8 cellular contexts compared by ENCODE assay signal in genomic region chr7:100132697-100133137, GRCh38. TPM values are rescaled to one million over a fixed set of nuclear protein-coding genes. Genes with fewer than 3 reads are reported as not detected.
DNase-seq lines count a peak whose midpoint lies in the region; TF ChIP-seq lines count a peak whose summit lies in the region.

No MANE protein-coding gene starts in this region.

- H3K27ac ChIP-seq in 22Rv1 (no peak overlapping the region), esophagus muscularis mucosa (replicated peaks in 1 of 4) (no peak overlapping the region), uterus (no peak overlapping the region)

- TF ChIP-seq CTCF in 22Rv1 (IDR thresholded peaks at IDR 0.05) = peak; percentile 96
- TF ChIP-seq CTCF in GM12873 (IDR thresholded peaks at IDR 0.05; ENCODE audit: insufficient read depth, low read depth, low read length, missing control alignments) = peak; percentile 99
- TF ChIP-seq CTCF in esophagus muscularis mucosa (IDR thresholded peaks at IDR 0.05) = peak; percentile 74 to 80 (median 75)
- TF ChIP-seq CTCF in nephron (IDR thresholded peaks at IDR 0.05; ENCODE audit: unreplicated experiment in 3 of 3) = peak; percentile 75 to 89 (median 85)
- TF ChIP-seq CTCF in uterus (IDR thresholded peaks at IDR 0.05) = peak; percentile 64 to 85 (median 73)

- intact Hi-C loops in esophagus muscularis mucosa (cut with DNase I) (loop anchor here (5.0 kb wide), 1 partner anchor 85 kb away; the partner anchor contains the start of gene PVRIG), uterus (cut with DNase I; ENCODE audit: low total_unique reads) (no loop called here)

- no peaks in the 10 kb centered on the region for H3K36me3 ChIP-seq in esophagus muscularis mucosa
- H3K36me3 ChIP-seq in uterus = no peaks in the 10 kb centered on the region

- no peaks in the 10 kb centered on the region for H3K9me3 Mint-ChIP-seq in nephron

- no peak for TF ChIP-seq POLR2A in esophagus muscularis mucosa (IDR thresholded peaks at IDR 0.05; ENCODE audit: low read depth)
- TF ChIP-seq POLR2A in uterus (IDR thresholded peaks at IDR 0.05) = no peak

- H3K9me3 ChIP-seq in esophagus muscularis mucosa (no peaks in the 10 kb centered on the region), uterus (no peaks in the 10 kb centered on the region)

- H3K4me1 Mint-ChIP-seq in nephron = peaks cover 12% of the 10 kb centered on the region

- peaks cover 0 to 3% (median 0%) of the 10 kb centered on the region in 4 donors for H3K27me3 ChIP-seq in esophagus muscularis mucosa
- no peaks in the 10 kb centered on the region for H3K27me3 ChIP-seq in uterus

- H3K4me3 ChIP-seq in esophagus muscularis mucosa = no peak overlapping the region
- H3K4me3 ChIP-seq in uterus = no peak overlapping the region

- peak; percentile 59 for DNase-seq in HK-2 (ENCODE audit: unreplicated experiment)
- peak; percentile 82 for DNase-seq in NOMO-1 treated with DMSO at 0.1 percent for 48 hours (lab: John Stamatoyannopoulos, UW; ENCODE audit: unreplicated experiment)
- DNase-seq in activated T-cell treated with anti-CD3 and anti-CD28 coated beads for 1 hour (ENCODE audit: low read depth) = peak; percentile 52
- no peak for DNase-seq in esophagus muscularis mucosa (ENCODE audit: extremely low spot score)
- peak; percentile 53 to 58 for DNase-seq in uterus

- WGBS in esophagus muscularis mucosa = 17% methylated on average over 3 of the region's 3 CpGs

- no peaks in the 10 kb centered on the region for H3K36me3 Mint-ChIP-seq in nephron (ENCODE audit: low read depth)

- peak overlapping the region in 1 of 3 experiments; percentile 5 for H3K27ac Mint-ChIP-seq in nephron

- peaks cover 8% of the 10 kb centered on the region for H3K27me3 Mint-ChIP-seq in nephron (ENCODE audit: low read depth)

- H3K4me3 Mint-ChIP-seq in nephron = peak overlapping the region in 1 of 3 experiments; percentile 1

- TF ChIP-seq EP300 in esophagus muscularis mucosa (IDR thresholded peaks at IDR 0.05) = no peak

- H3K4me1 ChIP-seq in esophagus muscularis mucosa (peaks cover 12 to 26% (median 21%) of the 10 kb centered on the region in 4 donors), uterus (peaks cover 0 to 3% of the 10 kb centered on the region in 2 donors)

RNA-seq across cellular contexts. Expression of gene MBLAC1, which starts 6.0 kb away (rescaled TPM):
- 1 to 10 TPM; 3.1 to 8.8 (median 5.0) TPM for total RNA-seq in esophagus muscularis mucosa
- total RNA-seq in uterus = 10 to 100 TPM in 1 of 4 donors, 1 to 10 TPM in 3; 1.3 to 12.4 (median 4.6) TPM

RNA-seq across cellular contexts. Expression of gene CNPY4, which starts 13.3 kb away (rescaled TPM):
- 10 to 100 TPM in 3 of 4 donors, 1 to 10 TPM in 1; 8.3 to 16.2 (median 13.3) TPM for total RNA-seq in esophagus muscularis mucosa
- total RNA-seq in uterus = 10 to 100 TPM in 2 of 4 donors, 1 to 10 TPM in 1, not detected in 1; 3.3 to 53.6 (median 24.7) TPM

RNA-seq across cellular contexts. Expression of gene TAF6, which starts 13.6 kb away (rescaled TPM):
- total RNA-seq in esophagus muscularis mucosa (10 to 100 TPM; 48.5 to 92.1 (median 77.8) TPM), uterus (10 to 100 TPM; 23.5 to 68.9 (median 67.7) TPM)

RNA-seq across cellular contexts. Expression of gene LAMTOR4, which starts 16.0 kb away (rescaled TPM):
- total RNA-seq in esophagus muscularis mucosa (100 to 1,000 TPM; 117 to 184 (median 152) TPM), uterus (100 to 1,000 TPM in 3 of 4 donors, 10 to 100 TPM in 1; 53.3 to 197 (median 115) TPM)

RNA-seq across cellular contexts. Expression of gene TRAPPC14, which starts 25.8 kb away (rescaled TPM):
- total RNA-seq in esophagus muscularis mucosa = 1 to 10 TPM; 5.5 to 8.8 (median 6.8) TPM
- total RNA-seq in uterus = 10 to 100 TPM in 1 of 4 donors, 1 to 10 TPM in 3; 2.8 to 22.3 (median 5.7) TPM
